Comparison of ENCODE assay signal across 7 cellular contexts in the genomic region with DNA sequence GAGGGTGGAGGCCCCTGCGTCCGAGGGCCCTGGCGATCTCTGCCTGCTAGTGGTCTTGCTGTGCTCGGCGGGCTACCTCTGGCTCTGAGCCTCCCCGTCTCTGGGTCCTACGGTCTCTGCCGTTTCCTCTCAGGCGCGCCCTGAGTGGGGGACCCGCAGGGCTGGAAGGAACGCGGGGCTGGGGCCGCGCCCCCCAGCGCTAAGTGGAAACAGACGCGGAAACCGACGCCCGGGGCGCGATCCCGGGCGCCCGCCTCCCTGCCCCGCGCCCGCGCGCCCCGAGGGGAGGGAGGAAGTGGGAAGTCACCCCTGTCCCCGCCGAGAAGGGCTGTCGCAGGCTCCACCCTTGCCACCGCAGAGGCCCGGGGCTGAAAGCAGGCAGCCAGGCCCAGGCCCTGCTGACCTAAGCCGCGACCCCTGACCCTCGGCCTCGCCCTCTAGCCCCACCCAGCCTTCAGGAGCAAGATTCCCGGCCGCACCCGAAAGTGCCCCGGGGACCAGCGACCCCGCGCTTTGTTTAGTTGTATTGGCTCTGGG. TPM values are rescaled to one million over a fixed set of nuclear protein-coding genes. Genes with fewer than 3 reads are reported as not detected.
DNase-seq lines count a peak whose midpoint lies in the region; TF ChIP-seq lines count a peak whose summit lies in the region.

No MANE protein-coding gene starts in this region.

- in situ Hi-C loops in HAP-1 (cut with MboI; ENCODE audit: low sequenced_read_pairs), result no loop called here

- DNase-seq in Jurkat, Clone E6-1 (ENCODE audit: low read depth, low spot score), result no peak
- peak; percentile 63 to 73 for DNase-seq in activated CD4-positive, alpha-beta T cell treated with anti-CD3 and anti-CD28 coated beads, Interleukin-2, amount 50 U/mL, for 48 hours
- no peak for DNase-seq in foreskin fibroblast
- no peak for DNase-seq in NCI-H524 (lab: John Stamatoyannopoulos, UW)
- no peak for DNase-seq in kidney tubule cell (ENCODE audit: low spot score)
- DNase-seq in HAP-1 (ENCODE audit: low spot score in 2 of 2), result no peak

- peak overlapping the region; percentile 67 for H3K4me3 ChIP-seq in Jurkat, Clone E6-1 (ENCODE audit: low read length)
- H3K4me3 ChIP-seq in foreskin fibroblast (ENCODE audit: low read depth in 1 of 2, low read length in 2 of 2), result peak overlapping the region; percentile 28 to 45
- no peak overlapping the region for H3K4me3 ChIP-seq in skeletal muscle satellite cell (ENCODE audit: low read length)
- no peak overlapping the region for H3K4me3 ChIP-seq in HAP-1

- H3K4me1 ChIP-seq in skeletal muscle satellite cell (ENCODE audit: control insufficient read depth, insufficient read depth, low read length) (peaks cover 24% of the 10 kb centered on the region), HAP-1 (peaks cover 6% of the 10 kb centered on the region)

- H3K9me3 ChIP-seq in skeletal muscle satellite cell (replicated peaks; ENCODE audit: low read length) (no peaks in the 10 kb centered on the region), HAP-1 (no peaks in the 10 kb centered on the region)

- peak overlapping the region; percentile 32 for H3K4me2 ChIP-seq in skeletal muscle satellite cell (ENCODE audit: low read length)

- TF ChIP-seq CTCF in foreskin fibroblast (IDR thresholded peaks at IDR 0.05; ENCODE audit: low read depth, low read length), result no peak

- H3K27me3 ChIP-seq in skeletal muscle satellite cell (ENCODE audit: control insufficient read depth, insufficient read depth, low read length), result no peaks in the 10 kb centered on the region
- H3K27me3 ChIP-seq in HAP-1 (ENCODE audit: low read depth), result no peaks in the 10 kb centered on the region

- H3K9ac ChIP-seq in skeletal muscle satellite cell (ENCODE audit: low read depth, low read length), result no peak overlapping the region

- H3K36me3 ChIP-seq in skeletal muscle satellite cell (ENCODE audit: insufficient read depth, low read length), result no peaks in the 10 kb centered on the region
- H3K36me3 ChIP-seq in HAP-1 (replicated peaks), result peaks cover 7% of the 10 kb centered on the region; the same call in 1 of the 2 replicates

RNA-seq across cellular contexts. Expression of a gene that starts 0.8 kb away (rescaled TPM):
- 237 TPM for polyA plus RNA-seq in Jurkat, Clone E6-1 (2012; ENCODE audit: insufficient read depth, insufficient read length)
- 4.1 and 16.8 TPM in 2 replicates for total RNA-seq in skeletal muscle satellite cell (2012; rRNA removed)

RNA-seq across cellular contexts. Expression of a gene that starts 3.5 kb away (rescaled TPM):
- 44.7 TPM for polyA plus RNA-seq in Jurkat, Clone E6-1 (2012; ENCODE audit: insufficient read depth, insufficient read length)
- 11.4 and 12.7 TPM in 2 replicates for total RNA-seq in skeletal muscle satellite cell (2012; rRNA removed)

RNA-seq across cellular contexts. Expression of a gene that starts 12.9 kb away (rescaled TPM):
- 6.1 TPM for polyA plus RNA-seq in Jurkat, Clone E6-1 (2012; ENCODE audit: insufficient read depth, insufficient read length)
- 29.7 and 60.7 TPM in 2 replicates for total RNA-seq in skeletal muscle satellite cell (2012; rRNA removed)

RNA-seq across cellular contexts. Expression of a gene that starts 38.9 kb away (rescaled TPM):
- polyA plus RNA-seq in Jurkat, Clone E6-1 (2012; ENCODE audit: insufficient read depth, insufficient read length), result 1.5 TPM
- total RNA-seq in skeletal muscle satellite cell (2012; rRNA removed), result 2.3 and 3.9 TPM in 2 replicates

Comparison
In these comparisons a context has a peak if more than half of its experiments do, and no peak if none do; other contexts are left out.
1. DNase-seq: peak in activated CD4-positive, alpha-beta T cell treated with anti-CD3 and anti-CD28 coated beads, Interleukin-2, amount 50 U/mL, for 48 hours (2 of 2); none in Jurkat, Clone E6-1 (single experiment), foreskin fibroblast (0 of 2), NCI-H524 (0 of 2), kidney tubule cell (single experiment) and HAP-1 (0 of 2).
2. H3K4me3 ChIP-seq: peak in Jurkat, Clone E6-1 (single experiment) and foreskin fibroblast (2 of 2); none in skeletal muscle satellite cell (single experiment) and HAP-1 (single experiment).